In genomic region chr10:55223352-55223751, GRCh38 we compare ENCODE assay signal across 11 cellular contexts.
"Had no signal": no experiment of that assay in that cellular context is flagged by ENCODE, and none has a peak within 500 bp of the region (broad histone marks: within the 10 kb centered on the region; RNA-seq: fewer than 3 reads in every experiment).

No MANE protein-coding gene starts in this region.

- H3K27ac ChIP-seq: GM23248, HL-60, KMS-11 had no signal

- H3K9me3 ChIP-seq: HAP-1 had no signal

- H3K9me3 Mint-ChIP-seq: HFFc6 had no signal

- ATAC-seq: HCT116 had no signal

- DNase-seq: GM23248, GOT3, H7, HFFc6, Karpas-422, KBM-7 had no signal

- H3K4me3 Mint-ChIP-seq: HFFc6, IgD-negative memory B cell had no signal

- H3K4me1 Mint-ChIP-seq: IgD-negative memory B cell had no signal

- H3K27me3 Mint-ChIP-seq: IgD-negative memory B cell had no signal

- H3K4me1 ChIP-seq: HAP-1 had no signal

- H2AFZ ChIP-seq: GM23248 had no signal

- H3K4me3 ChIP-seq: GM23248, HAP-1 had no signal

- H3K27ac Mint-ChIP-seq: HFFc6, IgD-negative memory B cell had no signal

- H3K4me2 ChIP-seq: KMS-11 had no signal

- H3K36me3 ChIP-seq: HAP-1 had no signal

- H3K36me3 Mint-ChIP-seq: IgD-negative memory B cell had no signal
